In genomic region chr11:116696381-116696941, GRCh38 we compare ENCODE assay signal across 13 cellular contexts.
DNase-seq lines count a peak whose midpoint lies in the region; ATAC-seq and TF ChIP-seq lines count a peak whose summit lies in the region.
"Had no signal": no experiment of that assay in that cellular context is flagged by ENCODE, and none has a peak within 500 bp of the region (broad histone marks: within the 10 kb centered on the region; RNA-seq: fewer than 3 reads in every experiment).

No MANE protein-coding gene starts in this region.

- 69% methylated on average over 11 of the region's 11 CpGs for WGBS in esophagus muscularis mucosa
- WGBS in spleen, 5 donors = 28 to 42% (median 33%) methylated on average over 10 to 11 of the region's 11 CpGs

- intact Hi-C loops in esophagus muscularis mucosa (cut with DNase I) = loop anchor here (10.0 kb wide), 1 partner anchor 242 kb away; no protein-coding TSS in a partner anchor
- intact Hi-C loops in spleen (cut with DNase I; ENCODE audit: low total_unique reads) = loop anchor here (10.0 kb wide), 1 partner anchor 1362 kb away; no protein-coding TSS in a partner anchor

- no peak for ATAC-seq in GM21737 (IDR thresholded peaks at IDR 0.05; ENCODE audit: unreplicated experiment)

- H3K9me3 ChIP-seq in esophagus muscularis mucosa = no peaks in the 10 kb centered on the region
- no peaks in the 10 kb centered on the region for H3K9me3 ChIP-seq in spleen
- H3K9me3 ChIP-seq: thoracic aorta had no signal

- DNase-seq in NCI-H1417 (lab: John Stamatoyannopoulos, UW) (peak in 2 of 3 experiments; percentile 30 to 62), NCI-H1417 treated with DMSO at 0.1 percent for 48 hours (lab: John Stamatoyannopoulos, UW) (no peak), RPMI7951 (ENCODE audit: low read depth) (peak; percentile 39), esophagus muscularis mucosa (ENCODE audit: extremely low spot score) (peak; percentile 90), spleen (peak; percentile 59), RWPE1 (ENCODE audit: low spot score) (no peak), HEK293T (ENCODE audit: extremely low spot score) (no peak)
- DNase-seq: 8988T; Kasumi-1; NCI-H82; stimulated activated CD4-positive, alpha-beta T cell treated with anti-CD3 and anti-CD28 coated beads, Interleukin-4, amount 100 ng/mL, for 4 hours had no signal

- POLR2A ChIA-PET in RWPE1 (lab: Yijun Ruan, JAX; ENCODE audit: low non-redundant PET) (no interaction called here), HEK293T (lab: Yijun Ruan, JAX) (no interaction called here)

- TF ChIP-seq CTCF in esophagus muscularis mucosa (IDR thresholded peaks at IDR 0.05) (no peak), spleen (IDR thresholded peaks at IDR 0.05 in 8 of 11, conservative IDR thresholded peaks at IDR 0.05 in 3 of 11) (no peak), RWPE1 (conservative IDR thresholded peaks at IDR 0.05; ENCODE audit: low read depth) (no peak)

- H3K27me3 ChIP-seq in esophagus muscularis mucosa (peaks cover 0 to 29% (median 0%) of the 10 kb centered on the region in 4 donors), spleen (replicated peaks in 1 of 7) (peaks cover 0 to 41% (median 0%) of the 10 kb centered on the region in 7 donors)

- TF ChIP-seq EP300 in esophagus muscularis mucosa (IDR thresholded peaks at IDR 0.05) = no peak

- H3K27ac ChIP-seq in esophagus muscularis mucosa (replicated peaks in 1 of 4) (no peak overlapping the region), spleen (no peak overlapping the region), RWPE1 (no peak overlapping the region)
- H3K27ac ChIP-seq: thoracic aorta had no signal

- CTCF ChIA-PET in RWPE1 (lab: Yijun Ruan, JAX) = no interaction called here
- CTCF ChIA-PET in HEK293T (lab: Yijun Ruan, JAX) = interaction anchor here (1.1 kb wide), 1 partner anchor 36 kb away, joined by 3 read pairs; no protein-coding TSS in a partner anchor

- H3K36me3 ChIP-seq in esophagus muscularis mucosa (no peaks in the 10 kb centered on the region), spleen (no peaks in the 10 kb centered on the region)
- H3K36me3 ChIP-seq: thoracic aorta had no signal

- H3K4me1 ChIP-seq in esophagus muscularis mucosa = no peaks in the 10 kb centered on the region
- peaks cover 0 to 4% (median 0%) of the 10 kb centered on the region in 6 donors for H3K4me1 ChIP-seq in spleen

- H3K4me3 ChIP-seq in esophagus muscularis mucosa (no peak overlapping the region), spleen (no peak overlapping the region)
- H3K4me3 ChIP-seq: thoracic aorta had no signal

- TF ChIP-seq POLR2A in esophagus muscularis mucosa (IDR thresholded peaks at IDR 0.05; ENCODE audit: low read depth) = no peak
- no peak for TF ChIP-seq POLR2A in spleen (IDR thresholded peaks at IDR 0.05)

TF ChIP-seq in HEK293T, 16 proteins besides CTCF, POLR2A, EP300 and RAD21:
- TF ChIP-seq LEF1 (IDR thresholded peaks at IDR 0.05; ENCODE audit: borderline replicate concordance) (no peak), HDGF (IDR thresholded peaks at IDR 0.05; ENCODE audit: borderline replicate concordance) (no peak), SP1 (IDR thresholded peaks at IDR 0.05) (no peak), TARDBP (IDR thresholded peaks at IDR 0.05) (no peak), L3MBTL2 (conservative IDR thresholded peaks at IDR 0.05) (no peak), ELF4 (IDR thresholded peaks at IDR 0.05) (no peak), FOXK2 (IDR thresholded peaks at IDR 0.05) (no peak), FOXA1 (IDR thresholded peaks at IDR 0.05) (no peak), PKNOX1 (IDR thresholded peaks at IDR 0.05) (no peak), NFRKB (IDR thresholded peaks at IDR 0.05) (no peak)

Comparison
In these comparisons a context has a peak if more than half of its experiments do, and no peak if none do; other contexts are left out.
1. DNase-seq: peak in NCI-H1417 (2 of 3), RPMI7951 (single experiment), esophagus muscularis mucosa (single experiment) and spleen (single experiment); none in NCI-H1417 treated with DMSO at 0.1 percent for 48 hours (single experiment), RWPE1 (single experiment) and HEK293T (single experiment).